In genomic region chr12:112169086-112169872, GRCh38 we compare ENCODE assay signal across 22 cellular contexts. TPM values are rescaled to one million over a fixed set of nuclear protein-coding genes. Genes with fewer than 3 reads are reported as not detected.
DNase-seq lines count a peak whose midpoint lies in the region; ATAC-seq and FAIRE-seq lines count a peak whose summit lies in the region.
"Had no signal": no experiment of that assay in that cellular context is flagged by ENCODE, and none has a peak within 500 bp of the region (broad histone marks: within the 10 kb centered on the region; RNA-seq: fewer than 3 reads in every experiment).

No MANE protein-coding gene starts in this region.

- DNase-seq in activated naive CD4-positive, alpha-beta T cell treated with anti-CD3 and anti-CD28 coated beads, Interleukin-2, amount 50 U/mL, for 72 hours (ENCODE audit: low spot score in 2 of 2), result no peak
- DNase-seq in activated naive CD4-positive, alpha-beta T cell treated with Interleukin-2 at 50 U/mL for 16 hours, result no peak
- no peak for DNase-seq in T-helper 17 cell
- no peak for DNase-seq in memory B cell (ENCODE audit: low spot score in 2 of 2)
- DNase-seq in RCC 7860 (ENCODE audit: low spot score), result no peak
- DNase-seq: ACHN; activated CD4-positive, alpha-beta T cell treated with anti-CD3 and anti-CD28 coated beads for 1 hour; body of pancreas; C1 segment of cervical spinal cord; colonic mucosa; mammary epithelial cell; naive B cell; NCI-H1694 treated with DMSO at 0.1 percent for 48 hours; NCI-H526 treated with DMSO at 0.1 percent for 48 hours; right lobe of liver; testis had no signal

- H3K27me3 Mint-ChIP-seq in T-helper 17 cell (no peaks in the 10 kb centered on the region), memory B cell (no peaks in the 10 kb centered on the region)
- no peaks in the 10 kb centered on the region for H3K27me3 Mint-ChIP-seq in stimulated activated memory B cell treated with anti-CD40 and anti-IgM and Interleukin-4, amounts not matched to agents 10 μg/mL and 1 μg/mL and 100 μg/mL, for 72 hours
- H3K27me3 Mint-ChIP-seq: naive B cell had no signal

- H3K9me3 ChIP-seq in T-helper 17 cell (ENCODE audit: control insufficient read depth, low read length, poor library complexity, severe bottlenecking), result no peaks in the 10 kb centered on the region
- H3K9me3 ChIP-seq: body of pancreas, colonic mucosa, pancreas, right lobe of liver, testis had no signal

- no peak for FAIRE-seq in RCC 7860 (lab: Jason Lieb, UNC)
- FAIRE-seq: HTR-8/SVneo, pancreas had no signal

- no peak overlapping the region for H3K4me3 Mint-ChIP-seq in T-helper 17 cell
- no peak overlapping the region for H3K4me3 Mint-ChIP-seq in memory B cell
- no peak overlapping the region for H3K4me3 Mint-ChIP-seq in stimulated activated memory B cell treated with anti-CD40 and anti-IgM and Interleukin-4, amounts not matched to agents 10 μg/mL and 1 μg/mL and 100 μg/mL, for 72 hours

- H3K9me3 Mint-ChIP-seq in activated naive CD4-positive, alpha-beta T cell treated with anti-CD3 and anti-CD28 coated beads, Interleukin-2, amount 50 U/mL, for 72 hours, result no peaks in the 10 kb centered on the region
- no peaks in the 10 kb centered on the region for H3K9me3 Mint-ChIP-seq in memory B cell
- no peaks in the 10 kb centered on the region for H3K9me3 Mint-ChIP-seq in stimulated activated memory B cell treated with anti-CD40 and anti-IgM and Interleukin-4, amounts not matched to agents 10 μg/mL and 1 μg/mL and 100 μg/mL, for 72 hours
- H3K9me3 Mint-ChIP-seq: naive B cell had no signal

- H3K36me3 Mint-ChIP-seq in activated naive CD4-positive, alpha-beta T cell treated with anti-CD3 and anti-CD28 coated beads, Interleukin-2, amount 50 U/mL, for 72 hours, result no peaks in the 10 kb centered on the region
- H3K36me3 Mint-ChIP-seq in T-helper 17 cell (ENCODE audit: low read depth) (no peaks in the 10 kb centered on the region), memory B cell (peaks cover 9% of the 10 kb centered on the region)
- peaks cover 40% of the 10 kb centered on the region for H3K36me3 Mint-ChIP-seq in stimulated activated memory B cell treated with anti-CD40 and anti-IgM and Interleukin-4, amounts not matched to agents 10 μg/mL and 1 μg/mL and 100 μg/mL, for 72 hours

- peak overlapping the region; percentile 87 to 88 for H3K27ac Mint-ChIP-seq in activated naive CD4-positive, alpha-beta T cell treated with anti-CD3 and anti-CD28 coated beads, Interleukin-2, amount 50 U/mL, for 72 hours
- peak overlapping the region; percentile 92 for H3K27ac Mint-ChIP-seq in T-helper 17 cell
- H3K27ac Mint-ChIP-seq in memory B cell, result peak overlapping the region; percentile 41
- H3K27ac Mint-ChIP-seq in stimulated activated memory B cell treated with anti-CD40 and anti-IgM and Interleukin-4, amounts not matched to agents 10 μg/mL and 1 μg/mL and 100 μg/mL, for 72 hours, result peak overlapping the region; percentile 35

- H3K4me1 Mint-ChIP-seq in T-helper 17 cell (no peaks in the 10 kb centered on the region), memory B cell (peaks cover 4% of the 10 kb centered on the region)
- H3K4me1 Mint-ChIP-seq in stimulated activated memory B cell treated with anti-CD40 and anti-IgM and Interleukin-4, amounts not matched to agents 10 μg/mL and 1 μg/mL and 100 μg/mL, for 72 hours, result peaks cover 7% of the 10 kb centered on the region

- ATAC-seq in activated naive CD4-positive, alpha-beta T cell treated with anti-CD3 and anti-CD28 coated beads, Interleukin-2, amount 50 U/mL, for 72 hours, result no peak
- no peak for ATAC-seq in T-helper 17 cell
- ATAC-seq in memory B cell (ENCODE audit: low read depth), result no peak
- ATAC-seq in stimulated activated memory B cell treated with anti-CD40 and anti-IgM and Interleukin-4, amounts not matched to agents 10 μg/mL and 1 μg/mL and 100 μg/mL, for 72 hours, result no peak
- ATAC-seq in HG03460 (IDR thresholded peaks at IDR 0.05; ENCODE audit: unreplicated experiment), result no peak
- no peak for ATAC-seq in HG03196 (IDR thresholded peaks at IDR 0.05; ENCODE audit: unreplicated experiment)
- ATAC-seq: body of pancreas, HCT116, pancreas had no signal

RNA-seq across cellular contexts. Expression of gene TRAFD1, which starts 43.9 kb away (rescaled TPM):
- total RNA-seq in activated naive CD4-positive, alpha-beta T cell treated with anti-CD3 and anti-CD28 coated beads, Interleukin-2, amount 50 U/mL, for 72 hours, result 10 to 100 TPM; 59.6 to 74.3 TPM
- 10 to 100 TPM; 24.3 to 26.2 TPM for total RNA-seq in T-helper 17 cell

Comparison
In these comparisons a context has a peak if more than half of its experiments do, and no peak if none do; other contexts are left out.
1. H3K27ac Mint-ChIP-seq: peak in every context shown above with its lines; median percentile 92 in T-helper 17 cell; 88 in activated naive CD4-positive, alpha-beta T cell treated with anti-CD3 and anti-CD28 coated beads, Interleukin-2, amount 50 U/mL, for 72 hours; 41 in memory B cell; 35 in stimulated activated memory B cell treated with anti-CD40 and anti-IgM and Interleukin-4, amounts not matched to agents 10 μg/mL and 1 μg/mL and 100 μg/mL, for 72 hours.